ENCODE assay signal across 8 cellular contexts in the genomic region with DNA sequence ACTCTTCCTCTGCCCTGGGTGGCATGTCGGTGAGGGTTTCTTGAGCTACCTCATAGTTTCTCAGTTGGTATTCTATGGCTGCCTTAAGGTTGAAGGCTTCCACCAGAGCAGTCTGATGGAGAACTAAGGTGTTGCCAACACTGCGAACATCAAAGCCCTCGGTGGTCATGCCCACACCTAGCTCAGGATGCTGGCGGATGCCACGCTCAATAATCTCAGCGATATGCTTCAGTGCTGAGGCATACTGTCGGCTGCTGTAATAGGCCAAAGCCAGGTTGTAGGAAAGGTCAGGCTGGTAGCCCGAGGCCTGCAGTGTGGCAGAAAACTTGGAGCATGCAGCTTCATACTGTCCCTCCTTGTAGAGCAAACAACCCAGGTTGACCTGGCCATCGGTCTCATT.
DNase-seq lines count a peak whose midpoint lies in the region; ATAC-seq and TF ChIP-seq lines count a peak whose summit lies in the region.

No MANE protein-coding gene starts in this region.

- H3K4me1 Mint-ChIP-seq in progenitor cell of endocrine pancreas (ENCODE audit: low read depth), result peaks cover 27% of the 10 kb centered on the region

- H3K36me3 ChIP-seq in DOHH2 (ENCODE audit: control insufficient read depth, low read length), result no peaks in the 10 kb centered on the region
- H3K36me3 ChIP-seq in Peyer's patch, result no peaks in the 10 kb centered on the region
- no peaks in the 10 kb centered on the region for H3K36me3 ChIP-seq in esophagus squamous epithelium

- in situ Hi-C loops in GM13977 (cut with MboI; ENCODE audit: low pct_unique_long_range_greater_than_20kb, low sequenced_read_pairs, unreplicated experiment), result loop anchor here (25.0 kb wide), 2 partner anchors 281 to 456 kb away; no protein-coding TSS in a partner anchor

- H3K27ac ChIP-seq in DOHH2 (ENCODE audit: low read depth, low read length) (no peak overlapping the region), Peyer's patch (peak overlapping the region in 3 of 4 donors; percentile 89 to 93 (median 93)), esophagus squamous epithelium (peak overlapping the region; percentile 86 to 94 (median 94))

- H3K27me3 ChIP-seq in DOHH2 (ENCODE audit: control insufficient read depth, low read length) (no peaks in the 10 kb centered on the region), Peyer's patch (no peaks in the 10 kb centered on the region), esophagus squamous epithelium (peaks cover 0 to 15% (median 0%) of the 10 kb centered on the region in 4 donors)

- H3K79me2 ChIP-seq in DOHH2 (ENCODE audit: control insufficient read depth, low read length), result no peaks in the 10 kb centered on the region

- WGBS in esophagus squamous epithelium, 2 donors, result 82% methylated on average over 4 of the region's 9 CpGs; no CpG with 5 or more reads in 1 of the 2 donors

- H3K4me1 ChIP-seq in DOHH2 (ENCODE audit: control insufficient read depth, low read length) (peaks cover 10% of the 10 kb centered on the region), Peyer's patch (peaks cover 0 to 6% (median 2%) of the 10 kb centered on the region in 4 donors), esophagus squamous epithelium (peaks cover 4 to 12% (median 5%) of the 10 kb centered on the region in 3 donors)

- intact Hi-C loops in esophagus squamous epithelium (cut with DNase I), result no loop called here

- H3K4me3 ChIP-seq in DOHH2 (ENCODE audit: low read length) (peak overlapping the region; percentile 81), Peyer's patch (peak overlapping the region; percentile 78 to 86 (median 84)), esophagus squamous epithelium (peak overlapping the region; percentile 71 to 81 (median 76))

- H3K36me3 Mint-ChIP-seq in progenitor cell of endocrine pancreas (ENCODE audit: insufficient read depth), result peaks cover 9% of the 10 kb centered on the region

- TF ChIP-seq POLR2A in Peyer's patch (IDR thresholded peaks at IDR 0.05), result no peak
- TF ChIP-seq POLR2A in esophagus squamous epithelium (IDR thresholded peaks at IDR 0.05), result no peak

- no peak for ATAC-seq in GM21786 (IDR thresholded peaks at IDR 0.05; ENCODE audit: unreplicated experiment)

- H3K9me2 ChIP-seq in DOHH2 (replicated peaks; ENCODE audit: control insufficient read depth, low read length), result no peaks in the 10 kb centered on the region

- H3K4me3 Mint-ChIP-seq in progenitor cell of endocrine pancreas (ENCODE audit: low read depth), result peak overlapping the region; percentile 97

- no peaks in the 10 kb centered on the region for H3K9me3 Mint-ChIP-seq in progenitor cell of endocrine pancreas (ENCODE audit: low read depth)

- TF ChIP-seq CTCF in DOHH2 (IDR thresholded peaks at IDR 0.05; ENCODE audit: low read depth, low read length, poor library complexity, severe bottlenecking), result no peak
- no peak for TF ChIP-seq CTCF in Peyer's patch (IDR thresholded peaks at IDR 0.05)
- TF ChIP-seq CTCF in esophagus squamous epithelium (IDR thresholded peaks at IDR 0.05), result no peak
- no peak for TF ChIP-seq CTCF in progenitor cell of endocrine pancreas (IDR thresholded peaks at IDR 0.05; ENCODE audit: unreplicated experiment)
- TF ChIP-seq CTCF in GM13977 (IDR thresholded peaks at IDR 0.05; ENCODE audit: extremely low read depth, insufficient read depth, missing control alignments), result no peak

- peak overlapping the region; percentile 74 for H3K4me2 ChIP-seq in DOHH2 (ENCODE audit: low read length)

- DNase-seq in Peyer's patch, result no peak
- DNase-seq in esophagus squamous epithelium (lab: John Stamatoyannopoulos, UW), result no peak
- DNase-seq in progenitor cell of endocrine pancreas (ENCODE audit: low spot score, unreplicated experiment), result no peak
- no peak for DNase-seq in kidney glomerular epithelial cell (lab: John Stamatoyannopoulos, UW)
- DNase-seq in GM13977 (ENCODE audit: low spot score), result no peak
- no peak for DNase-seq in NCI-H510A treated with DMSO at 0.1 percent for 48 hours (lab: John Stamatoyannopoulos, UW)

- no peaks in the 10 kb centered on the region for H4K20me1 ChIP-seq in DOHH2 (ENCODE audit: control insufficient read depth, insufficient read depth, low read depth, low read length)

- H3K27ac Mint-ChIP-seq in progenitor cell of endocrine pancreas, result peak overlapping the region; percentile 99

- no peaks in the 10 kb centered on the region for H3K27me3 Mint-ChIP-seq in progenitor cell of endocrine pancreas

- H3F3A ChIP-seq in DOHH2 (ENCODE audit: control insufficient read depth, insufficient read depth), result no peaks in the 10 kb centered on the region

- H3K9me3 ChIP-seq in DOHH2 (ENCODE audit: control insufficient read depth, insufficient read depth, low read length) (peaks cover 8% of the 10 kb centered on the region; the same call in 1 of the 2 replicates), Peyer's patch (no peaks in the 10 kb centered on the region), esophagus squamous epithelium (peaks cover 0 to 3% (median 0%) of the 10 kb centered on the region in 3 donors)
